16 cellular contexts compared by ENCODE assay signal in the genomic region with DNA sequence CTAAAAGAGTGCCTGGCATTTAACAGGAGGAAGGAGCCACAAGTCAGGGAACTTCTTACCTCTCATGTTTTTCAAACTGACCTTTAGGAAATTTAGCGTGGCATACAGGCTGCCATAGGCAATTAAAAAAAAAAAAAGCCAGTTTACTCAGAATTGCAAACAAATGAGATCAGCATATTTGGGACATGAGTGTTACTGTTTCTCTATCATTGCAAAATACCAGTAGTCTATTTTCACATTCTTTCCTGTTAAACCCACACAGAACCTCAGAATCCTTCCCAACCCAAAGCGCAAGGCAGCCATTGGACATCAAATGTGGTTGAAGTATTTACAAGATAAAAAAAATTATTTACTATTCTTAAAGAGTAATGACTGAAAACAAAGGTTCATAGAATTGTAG.
DNase-seq lines count a peak whose midpoint lies in the region; ATAC-seq, FAIRE-seq and TF ChIP-seq lines count a peak whose summit lies in the region.
"Had no signal": no experiment of that assay in that cellular context is flagged by ENCODE, and none has a peak within 500 bp of the region (broad histone marks: within the 10 kb centered on the region; RNA-seq: fewer than 3 reads in every experiment).

No MANE protein-coding gene starts in this region.

- no peaks in the 10 kb centered on the region for H3K9me3 ChIP-seq in pancreas
- H3K9me3 ChIP-seq: right atrium auricular region had no signal

- intact Hi-C loops in pancreas (cut with DNase I) = no loop called here

- TF ChIP-seq CTCF in RWPE1 (conservative IDR thresholded peaks at IDR 0.05; ENCODE audit: low read depth) = no peak
- TF ChIP-seq CTCF in fibroblast of mammary gland (conservative IDR thresholded peaks at IDR 0.05; ENCODE audit: control insufficient read depth, insufficient read depth, low read depth, low read length) = no peak
- no peak for TF ChIP-seq CTCF in pancreas (IDR thresholded peaks at IDR 0.05)

- no peak overlapping the region for H3K27ac ChIP-seq in RWPE1
- H3K27ac ChIP-seq in pancreas = no peak overlapping the region
- H3K27ac ChIP-seq: right atrium auricular region had no signal

- H3K4me1 ChIP-seq in pancreas = no peaks in the 10 kb centered on the region
- H3K4me1 ChIP-seq: right atrium auricular region had no signal

- CTCF ChIA-PET in RWPE1 (lab: Yijun Ruan, JAX) = no interaction called here

- H3K27me3 ChIP-seq in pancreas = no peaks in the 10 kb centered on the region
- H3K27me3 ChIP-seq: right atrium auricular region had no signal

- POLR2A ChIA-PET in RWPE1 (lab: Yijun Ruan, JAX; ENCODE audit: low non-redundant PET) = no interaction called here

- H3K4me3 ChIP-seq in fibroblast of mammary gland (ENCODE audit: control insufficient read depth, low read depth, low read length) = no peak overlapping the region
- no peak overlapping the region for H3K4me3 ChIP-seq in pancreas
- H3K4me3 ChIP-seq: right atrium auricular region had no signal

- WGBS in pancreas, 2 donors = 50 to 51% methylated on average over 2 of the region's 2 CpGs

- DNase-seq in EL (peak; percentile 91), RWPE1 (ENCODE audit: low spot score) (peak; percentile 50), fibroblast of mammary gland (ENCODE audit: low read depth) (peak; percentile 76), pancreas (no peak), NCI-H345 treated with DMSO at 0.1 percent for 48 hours (lab: John Stamatoyannopoulos, UW; ENCODE audit: unreplicated experiment) (no peak), DMS79 treated with DMSO at 0.1 percent for 48 hours (lab: John Stamatoyannopoulos, UW) (no peak), Ammon's horn (ENCODE audit: low spot score) (no peak)
- DNase-seq: activated CD8-positive, alpha-beta memory T cell treated with anti-CD3 and anti-CD28 coated beads for 24 hours; activated naive CD8-positive, alpha-beta T cell treated with anti-CD3 and anti-CD28 coated beads, Interleukin-2, amount 10 ng/mL, durations not matched to agents 7 days and 5 days; DMS153; effector CD8-positive, alpha-beta T cell; KG1; NCI-H2171; substantia nigra had no signal

- H3K36me3 ChIP-seq in pancreas = no peaks in the 10 kb centered on the region
- H3K36me3 ChIP-seq: right atrium auricular region had no signal

- FAIRE-seq in pancreas (lab: Jason Lieb, UNC) = no peak

- ATAC-seq in pancreas (peak in 3 of 4 donors; percentile 40 to 77 (median 64)), GM21423 (IDR thresholded peaks at IDR 0.05; ENCODE audit: unreplicated experiment) (no peak)

Comparison
In these comparisons a context has a peak if more than half of its experiments do, and no peak if none do; other contexts are left out.
1. DNase-seq: peak in EL (single experiment), RWPE1 (single experiment) and fibroblast of mammary gland (single experiment); none in pancreas (0 of 6), NCI-H345 treated with DMSO at 0.1 percent for 48 hours (single experiment), DMS79 treated with DMSO at 0.1 percent for 48 hours (single experiment) and Ammon's horn (single experiment).